ENCODE assay signal across 19 cellular contexts in the genomic region with DNA sequence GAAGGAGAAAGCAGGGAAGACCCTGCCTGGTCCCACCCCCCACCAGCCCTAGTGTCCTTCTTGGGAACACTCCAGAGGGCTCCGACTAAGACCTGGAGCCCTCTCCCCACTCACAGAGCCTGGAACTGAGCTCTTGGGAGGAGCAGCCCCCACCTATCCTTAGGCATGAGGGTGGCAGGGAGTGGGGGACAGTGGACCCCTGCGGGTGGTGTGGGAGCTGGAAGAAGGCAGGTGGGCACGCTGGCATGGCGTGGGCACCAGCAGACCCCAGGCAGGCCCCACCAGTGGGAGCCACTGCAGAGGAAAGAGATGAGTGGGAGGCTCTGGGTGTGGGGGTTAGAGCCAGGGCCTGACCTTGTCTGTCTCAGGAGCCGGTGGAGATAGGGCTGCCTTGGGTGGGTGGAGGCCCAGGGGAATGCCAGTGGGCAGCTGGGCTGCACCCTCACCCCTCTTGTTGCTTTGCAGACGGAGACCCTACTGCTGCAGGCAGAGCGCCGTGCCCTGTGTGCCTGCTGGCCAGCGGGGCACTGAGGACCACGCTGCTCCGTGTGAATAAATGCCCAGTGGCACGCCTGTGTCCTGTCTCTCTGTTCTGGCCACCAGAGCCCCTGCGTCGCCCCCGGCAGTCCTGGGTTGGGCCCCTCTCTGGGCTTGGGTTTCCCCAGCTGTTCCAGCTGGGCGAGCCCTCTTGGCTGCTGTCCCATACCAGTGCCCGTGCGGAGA. TPM values are rescaled to one million over a fixed set of nuclear protein-coding genes. Genes with fewer than 3 reads are reported as not detected.
A peak's percentile ranks its signal among the peaks of the same experiment; 100 is the strongest.
DNase-seq lines count a peak whose midpoint lies in the region; ATAC-seq and TF ChIP-seq lines count a peak whose summit lies in the region.
"Had no signal": no experiment of that assay in that cellular context is flagged by ENCODE, and none has a peak within 500 bp of the region (broad histone marks: within the 10 kb centered on the region; RNA-seq: fewer than 3 reads in every experiment).

No MANE protein-coding gene starts in this region.

- H3K27me3 ChIP-seq in BLaER1 treated with 17β-estradiol and CSF1 and Interleukin-3, amounts not matched to agents 10 nM and 100 nM = peaks cover 32 to 61% (median 41%) of the 10 kb centered on the region in 11 experiments
- H3K27me3 ChIP-seq in DND-41 (ENCODE audit: insufficient read depth, low read length, poor library complexity) = no peaks in the 10 kb centered on the region

- DNase-seq in DND-41 = no peak
- DNase-seq in neural crest cell (ENCODE audit: low read depth, low spot score) = no peak
- no peak for DNase-seq in iPS-NIHi7 (ENCODE audit: extremely low spot score)
- no peak for DNase-seq in CD1c-positive myeloid dendritic cell (ENCODE audit: extremely low spot score)
- no peak for DNase-seq in HCEC 1CT
- DNase-seq: activated CD4-positive, alpha-beta T cell treated with anti-CD3 and anti-CD28 coated beads, Interleukin-2, amount 50 U/mL, for 1 hour; activated T-cell treated with anti-CD3 and anti-CD28 coated beads, Interleukin-2, amount 50 U/mL, for 4 hours; gastrocnemius medialis; GDM1; NCI-H1436 treated with DMSO at 0.1 percent for 48 hours; NCI-H774; SK-N-SH had no signal

- H3K36me3 Mint-ChIP-seq in brain = no peaks in the 10 kb centered on the region
- H3K36me3 Mint-ChIP-seq in neural crest cell (ENCODE audit: low read depth) = no peaks in the 10 kb centered on the region

- TF ChIP-seq CTCF in DND-41 (IDR thresholded peaks at IDR 0.05; ENCODE audit: borderline replicate concordance, extremely low read depth, low read length, poor library complexity, severe bottlenecking) (no peak), brain (conservative IDR thresholded peaks at IDR 0.05) (no peak), neural crest cell (conservative IDR thresholded peaks at IDR 0.05) (no peak)

- no peak overlapping the region for H3K27ac Mint-ChIP-seq in brain
- H3K27ac Mint-ChIP-seq in neural crest cell (ENCODE audit: unreplicated experiment) = no peak overlapping the region

- no peak overlapping the region for H3K27ac ChIP-seq in BLaER1 treated with 17β-estradiol and CSF1 and Interleukin-3, amounts not matched to agents 10 nM and 100 nM
- H3K27ac ChIP-seq in DND-41 (ENCODE audit: low read length) = no peak overlapping the region
- H3K27ac ChIP-seq: gastrocnemius medialis, Peyer's patch, suprapubic skin had no signal

- H3K9me3 ChIP-seq in BLaER1 treated with 17β-estradiol and CSF1 and Interleukin-3, amounts not matched to agents 10 nM and 100 nM (replicated peaks in 1 of 11) = peaks cover 0 to 7% (median 0%) of the 10 kb centered on the region in 11 experiments; a peak in 1 of 22 replicates
- H3K9me3 ChIP-seq in DND-41 (ENCODE audit: insufficient read depth, low read length, severe bottlenecking) = no peaks in the 10 kb centered on the region
- H3K9me3 ChIP-seq: gastrocnemius medialis, Peyer's patch, SK-N-SH, suprapubic skin had no signal

- peak overlapping the region in 1 of 10 experiments; percentile 73; a peak in 2 of 20 replicates for H3K4me3 ChIP-seq in BLaER1 treated with 17β-estradiol and CSF1 and Interleukin-3, amounts not matched to agents 10 nM and 100 nM
- H3K4me3 ChIP-seq in DND-41 (ENCODE audit: low read depth in 1 of 2, low read length in 2 of 2) = no peak overlapping the region; a peak in 1 of 4 replicates

- peaks cover 14 to 46% (median 37%) of the 10 kb centered on the region in 11 experiments for H4K20me1 ChIP-seq in BLaER1 treated with 17β-estradiol and CSF1 and Interleukin-3, amounts not matched to agents 10 nM and 100 nM
- H4K20me1 ChIP-seq in DND-41 (ENCODE audit: insufficient read depth, low read length) = peaks cover 25% of the 10 kb centered on the region

- ATAC-seq in DND-41 (ENCODE audit: insufficient read depth, low read depth) (no peak), GM21367 (IDR thresholded peaks at IDR 0.05; ENCODE audit: unreplicated experiment) (no peak)
- ATAC-seq: activated T-cell treated with anti-CD3 and anti-CD28 coated beads, Interleukin-2, amount 50 U/mL, for 4 hours; gastrocnemius medialis; GM12878; left lobe of liver had no signal

- H2AFZ ChIP-seq in DND-41 (ENCODE audit: low read depth, low read length) = no peak overlapping the region

- H3K4me1 ChIP-seq in BLaER1 treated with 17β-estradiol and CSF1 and Interleukin-3, amounts not matched to agents 10 nM and 100 nM = peaks cover 26 to 56% (median 50%) of the 10 kb centered on the region in 10 experiments; a peak in 19 of 20 replicates
- H3K4me1 ChIP-seq in DND-41 (ENCODE audit: insufficient read depth, low read length) = peaks cover 15% of the 10 kb centered on the region

- H3K36me3 ChIP-seq in BLaER1 treated with 17β-estradiol and CSF1 and Interleukin-3, amounts not matched to agents 10 nM and 100 nM = peaks cover 0 to 14% (median 10%) of the 10 kb centered on the region in 11 experiments; a peak in 10 of 22 replicates
- no peaks in the 10 kb centered on the region for H3K36me3 ChIP-seq in DND-41 (ENCODE audit: insufficient read depth, low read length)
- H3K36me3 ChIP-seq: gastrocnemius medialis, Peyer's patch, suprapubic skin had no signal

- H3K9ac ChIP-seq in BLaER1 treated with 17β-estradiol and CSF1 and Interleukin-3, amounts not matched to agents 10 nM and 100 nM = no peak overlapping the region; a peak in 1 of 22 replicates
- H3K9ac ChIP-seq in DND-41 (ENCODE audit: low read depth, low read length) = no peak overlapping the region
- H3K9ac ChIP-seq: SK-N-SH had no signal

- H3K4me3 Mint-ChIP-seq in brain (peak overlapping the region; percentile 59 to 86 (median 83)), neural crest cell (peak overlapping the region; percentile 87)

- peak overlapping the region; percentile 79 to 98 (median 90); a peak in 21 of 22 replicates for H3K4me2 ChIP-seq in BLaER1 treated with 17β-estradiol and CSF1 and Interleukin-3, amounts not matched to agents 10 nM and 100 nM
- peak overlapping the region; percentile 68; the same call in 1 of the 2 replicates for H3K4me2 ChIP-seq in DND-41 (ENCODE audit: insufficient read depth, low read length)

- H3K9me3 Mint-ChIP-seq in brain = peaks cover 0 to 2% (median 0%) of the 10 kb centered on the region in 5 experiments
- no peaks in the 10 kb centered on the region for H3K9me3 Mint-ChIP-seq in neural crest cell
- H3K9me3 Mint-ChIP-seq: activated T-cell treated with anti-CD3 and anti-CD28 coated beads, Interleukin-2, amount 50 U/mL, for 4 hours had no signal

- H3K4me1 Mint-ChIP-seq in brain = peaks cover 11% of the 10 kb centered on the region
- no peaks in the 10 kb centered on the region for H3K4me1 Mint-ChIP-seq in neural crest cell

- H3K27me3 Mint-ChIP-seq in brain (peaks cover 27% of the 10 kb centered on the region), neural crest cell (ENCODE audit: low read depth) (peaks cover 24% of the 10 kb centered on the region)

- 0 out of 2 replicates have a peak, but pooled peaks cover 2% of the 10 kb centered on the region for H3K79me2 ChIP-seq in DND-41 (ENCODE audit: insufficient read depth, low read length)

RNA-seq across cellular contexts. Expression of gene NAT8L, which starts 15.6 kb away (rescaled TPM):
- polyA plus RNA-seq in brain (ENCODE audit: insufficient read depth, low read depth, low replicate concordance) = 36.3 TPM
- total RNA-seq in neural crest cell = 18.8 and 19.5 TPM in 2 replicates

RNA-seq across cellular contexts. Expression of gene NELFA, which starts 34.8 kb away (rescaled TPM):
- 57.1 TPM for polyA plus RNA-seq in brain (ENCODE audit: insufficient read depth, low read depth, low replicate concordance)
- 54.3 and 55.2 TPM in 2 replicates for total RNA-seq in neural crest cell
